ENCODE assay signal across 1 cellular context in the genomic region with DNA sequence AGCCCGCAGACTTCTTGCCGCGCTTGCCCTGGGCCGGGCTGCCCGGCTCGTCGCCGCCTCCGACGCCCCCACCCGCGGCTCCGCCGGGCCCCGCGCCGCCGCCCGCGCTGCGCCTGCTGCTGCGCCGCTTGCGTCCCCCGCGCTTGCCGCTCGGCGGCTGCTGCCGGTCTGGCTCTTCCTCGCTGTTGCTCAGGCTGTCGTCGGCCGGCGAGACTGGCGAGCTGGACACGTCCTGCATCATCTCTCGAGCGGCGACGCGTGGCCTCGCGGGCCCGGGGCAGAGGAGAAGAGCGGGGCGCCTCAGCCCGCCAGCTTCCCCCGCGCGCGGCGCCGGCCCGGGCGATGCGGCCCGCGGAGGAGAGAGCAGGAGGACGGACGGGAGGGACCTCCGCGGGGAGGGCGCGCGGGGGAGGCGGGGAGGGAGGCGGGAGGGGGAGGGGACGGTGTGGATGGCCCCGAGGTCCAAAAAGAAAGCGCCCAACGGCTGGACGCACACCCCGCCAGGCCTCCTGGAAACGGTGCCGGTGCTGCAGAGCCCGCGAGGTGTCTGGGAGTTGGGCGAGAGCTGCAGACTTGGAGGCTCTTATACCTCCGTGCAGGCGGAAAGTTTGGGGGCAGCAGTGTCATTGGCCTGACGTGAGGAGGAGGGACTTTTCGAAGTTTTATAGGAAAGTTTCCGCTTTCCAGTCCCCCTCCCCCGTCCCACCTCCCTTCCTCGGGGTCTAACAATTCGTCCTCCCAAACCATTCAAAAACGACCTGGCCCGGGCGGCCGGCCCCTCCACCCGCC.
TF ChIP-seq lines count a peak whose summit lies in the region.

A gene (minus strand): TSS at position 556 of the 789 bp plus-strand sequence. CDS start 315 bp downstream, at position 241.

TF ChIP-seq in K562, 482 proteins besides CTCF, POLR2A, EP300 and RAD21:
- TF ChIP-seq, protein P1, sequence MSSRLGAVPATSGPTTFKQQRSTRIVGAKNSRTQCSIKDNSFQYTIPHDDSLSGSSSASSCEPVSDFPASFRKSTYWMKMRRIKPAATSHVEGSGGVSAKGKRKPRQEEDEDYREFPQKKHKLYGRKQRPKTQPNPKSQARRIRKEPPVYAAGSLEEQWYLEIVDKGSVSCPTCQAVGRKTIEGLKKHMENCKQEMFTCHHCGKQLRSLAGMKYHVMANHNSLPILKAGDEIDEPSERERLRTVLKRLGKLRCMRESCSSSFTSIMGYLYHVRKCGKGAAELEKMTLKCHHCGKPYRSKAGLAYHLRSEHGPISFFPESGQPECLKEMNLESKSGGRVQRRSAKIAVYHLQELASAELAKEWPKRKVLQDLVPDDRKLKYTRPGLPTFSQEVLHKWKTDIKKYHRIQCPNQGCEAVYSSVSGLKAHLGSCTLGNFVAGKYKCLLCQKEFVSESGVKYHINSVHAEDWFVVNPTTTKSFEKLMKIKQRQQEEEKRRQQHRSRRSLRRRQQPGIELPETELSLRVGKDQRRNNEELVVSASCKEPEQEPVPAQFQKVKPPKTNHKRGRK (tag; IDR thresholded peaks at IDR 0.05) = no peak
- no peak for TF ChIP-seq CBFA2T2 (conservative IDR thresholded peaks at IDR 0.05)
- TF ChIP-seq, protein P2, sequence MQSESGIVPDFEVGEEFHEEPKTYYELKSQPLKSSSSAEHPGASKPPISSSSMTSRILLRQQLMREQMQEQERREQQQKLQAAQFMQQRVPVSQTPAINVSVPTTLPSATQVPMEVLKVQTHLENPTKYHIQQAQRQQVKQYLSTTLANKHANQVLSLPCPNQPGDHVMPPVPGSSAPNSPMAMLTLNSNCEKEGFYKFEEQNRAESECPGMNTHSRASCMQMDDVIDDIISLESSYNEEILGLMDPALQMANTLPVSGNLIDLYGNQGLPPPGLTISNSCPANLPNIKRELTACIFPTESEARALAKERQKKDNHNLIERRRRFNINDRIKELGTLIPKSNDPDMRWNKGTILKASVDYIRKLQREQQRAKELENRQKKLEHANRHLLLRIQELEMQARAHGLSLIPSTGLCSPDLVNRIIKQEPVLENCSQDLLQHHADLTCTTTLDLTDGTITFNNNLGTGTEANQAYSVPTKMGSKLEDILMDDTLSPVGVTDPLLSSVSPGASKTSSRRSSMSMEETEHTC (IDR thresholded peaks at IDR 0.05) = no peak
- TF ChIP-seq, protein P3, sequence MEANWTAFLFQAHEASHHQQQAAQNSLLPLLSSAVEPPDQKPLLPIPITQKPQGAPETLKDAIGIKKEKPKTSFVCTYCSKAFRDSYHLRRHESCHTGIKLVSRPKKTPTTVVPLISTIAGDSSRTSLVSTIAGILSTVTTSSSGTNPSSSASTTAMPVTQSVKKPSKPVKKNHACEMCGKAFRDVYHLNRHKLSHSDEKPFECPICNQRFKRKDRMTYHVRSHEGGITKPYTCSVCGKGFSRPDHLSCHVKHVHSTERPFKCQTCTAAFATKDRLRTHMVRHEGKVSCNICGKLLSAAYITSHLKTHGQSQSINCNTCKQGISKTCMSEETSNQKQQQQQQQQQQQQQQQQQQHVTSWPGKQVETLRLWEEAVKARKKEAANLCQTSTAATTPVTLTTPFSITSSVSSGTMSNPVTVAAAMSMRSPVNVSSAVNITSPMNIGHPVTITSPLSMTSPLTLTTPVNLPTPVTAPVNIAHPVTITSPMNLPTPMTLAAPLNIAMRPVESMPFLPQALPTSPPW (CRISPR knock-in tag; IDR thresholded peaks at IDR 0.05) = 0 out of 2 replicates have a peak, but pooled peaks have one; percentile 18
- TF ChIP-seq NR2C2 (CRISPR knock-in tag; IDR thresholded peaks at IDR 0.05) = no peak
- TF ChIP-seq NR2C2 (tag; IDR thresholded peaks at IDR 0.05) = no peak
- peak; percentile 73 for TF ChIP-seq HNRNPLL (IDR thresholded peaks at IDR 0.05; ENCODE audit: low read depth, low read length, poor library complexity, severe bottlenecking)
- no peak for TF ChIP-seq ZNF274 (IDR thresholded peaks at IDR 0.05; ENCODE audit: borderline replicate concordance, low read depth, low read length)
